ENCODE assay signal across 9 cellular contexts in genomic region chrX:120468071-120468470, GRCh38. TPM values are rescaled to one million over a fixed set of nuclear protein-coding genes. Genes with fewer than 3 reads are reported as not detected.
DNase-seq lines count a peak whose midpoint lies in the region; ATAC-seq and TF ChIP-seq lines count a peak whose summit lies in the region.
"Had no signal": no experiment of that assay in that cellular context is flagged by ENCODE, and none has a peak within 500 bp of the region (broad histone marks: within the 10 kb centered on the region; RNA-seq: fewer than 3 reads in every experiment).

No MANE protein-coding gene starts in this region.

- H4K20me1 ChIP-seq in PC-9 (ENCODE audit: insufficient read depth): peaks cover 4% of the 10 kb centered on the region

- CTCF ChIA-PET in PC-9 (lab: Charles Lee): no interaction called here

- H3K27ac ChIP-seq in PC-9: peak overlapping the region; percentile 85
- no peak overlapping the region for H3K27ac ChIP-seq in rectal smooth muscle tissue (ENCODE audit: low read depth, low read length)

- TSS peak; percentile 29 for BruUV-seq in PC-9 (replicated peaks; lab: Mats Ljungman, UMichigan)

- no peak overlapping the region for H3K9ac ChIP-seq in rectal smooth muscle tissue (ENCODE audit: low read length)

- peaks cover 14% of the 10 kb centered on the region for H3K4me1 ChIP-seq in PC-9 (replicated peaks; ENCODE audit: insufficient read depth)
- no peaks in the 10 kb centered on the region for H3K4me1 ChIP-seq in rectal smooth muscle tissue (ENCODE audit: control insufficient read depth, insufficient read depth, low read length)

- H3K27me3 ChIP-seq in PC-9 (ENCODE audit: insufficient read depth, low read depth): no peaks in the 10 kb centered on the region
- H3K27me3 ChIP-seq in rectal smooth muscle tissue (ENCODE audit: control insufficient read depth, insufficient read depth, low read length): no peaks in the 10 kb centered on the region

- intact Hi-C loops in PC-9 (cut with micrococcal nuclease; ENCODE audit: unreplicated experiment): loop anchor here (2.0 to 10.0 kb wide), 3 partner anchors 19 to 373 kb away; partner anchors contain the start of gene ZBTB33

- no peaks in the 10 kb centered on the region for H3K9me2 ChIP-seq in PC-9 (ENCODE audit: insufficient read depth)

- ATAC-seq in GM21717 (IDR thresholded peaks at IDR 0.05; ENCODE audit: unreplicated experiment) (no peak), GM19324 (IDR thresholded peaks at IDR 0.05; ENCODE audit: low FRiP score, unreplicated experiment) (no peak)

- H3K36me3 ChIP-seq in PC-9 (ENCODE audit: low read depth) (no peaks in the 10 kb centered on the region), rectal smooth muscle tissue (ENCODE audit: control insufficient read depth, insufficient read depth, low read length) (no peaks in the 10 kb centered on the region)

- H3K79me2 ChIP-seq in PC-9 (ENCODE audit: low read depth): peaks cover 58% of the 10 kb centered on the region

- TF ChIP-seq CTCF in GM10266 (IDR thresholded peaks at IDR 0.05; ENCODE audit: control insufficient read depth, insufficient read depth, low read depth, missing control alignments) (no peak), PC-9 (conservative IDR thresholded peaks at IDR 0.05) (no peak), epithelial cell of proximal tubule (conservative IDR thresholded peaks at IDR 0.05; ENCODE audit: low read depth, low read length) (no peak)

- DNase-seq in GM10266 (ENCODE audit: extremely low spot score) (peak; percentile 6), PC-9 (no peak), epithelial cell of proximal tubule (ENCODE audit: low read depth) (no peak)
- no peak for DNase-seq in activated CD4-positive, alpha-beta T cell treated with anti-CD3 and anti-CD28 coated beads, Interleukin-2, amount 50 U/mL, for 4 hours
- no peak for DNase-seq in activated CD4-positive, CD25-positive, alpha-beta regulatory T cell (lab: John Stamatoyannopoulos, UW)
- DNase-seq: head of caudate nucleus had no signal

- no peaks in the 10 kb centered on the region for H3K9me3 ChIP-seq in PC-9 (ENCODE audit: insufficient read depth, low read depth)

- no peaks in the 10 kb centered on the region; the same call in 1 of the 2 replicates for H3F3A ChIP-seq in PC-9 (ENCODE audit: insufficient read depth, low read depth)

- H3K4me3 ChIP-seq in PC-9: peak overlapping the region; percentile 81
- peak overlapping the region; percentile 79 for H3K4me3 ChIP-seq in epithelial cell of proximal tubule (ENCODE audit: low read depth, low read length)
- H3K4me3 ChIP-seq in rectal smooth muscle tissue (ENCODE audit: low read length): peak overlapping the region; percentile 54

- H2AFZ ChIP-seq in PC-9: no peak overlapping the region; the same call in 1 of the 2 replicates

- POLR2A ChIA-PET in PC-9 (lab: Charles Lee; ENCODE audit: unreplicated experiment): interaction anchor here (0.7 kb wide), 1 partner anchor 218 kb away, joined by 4 read pairs; no protein-coding TSS in a partner anchor

- H3K4me2 ChIP-seq in PC-9: peak overlapping the region; percentile 87

RNA-seq across cellular contexts. Expression of gene LAMP2, which starts 1.0 kb away (rescaled TPM):
- total RNA-seq in PC-9 (2021): 92.4 and 123 TPM in 2 replicates
- 59.6 and 66.6 TPM in 2 replicates for total RNA-seq in epithelial cell of proximal tubule
